Comparison of ENCODE assay signal across 2 cellular contexts in the genomic region with DNA sequence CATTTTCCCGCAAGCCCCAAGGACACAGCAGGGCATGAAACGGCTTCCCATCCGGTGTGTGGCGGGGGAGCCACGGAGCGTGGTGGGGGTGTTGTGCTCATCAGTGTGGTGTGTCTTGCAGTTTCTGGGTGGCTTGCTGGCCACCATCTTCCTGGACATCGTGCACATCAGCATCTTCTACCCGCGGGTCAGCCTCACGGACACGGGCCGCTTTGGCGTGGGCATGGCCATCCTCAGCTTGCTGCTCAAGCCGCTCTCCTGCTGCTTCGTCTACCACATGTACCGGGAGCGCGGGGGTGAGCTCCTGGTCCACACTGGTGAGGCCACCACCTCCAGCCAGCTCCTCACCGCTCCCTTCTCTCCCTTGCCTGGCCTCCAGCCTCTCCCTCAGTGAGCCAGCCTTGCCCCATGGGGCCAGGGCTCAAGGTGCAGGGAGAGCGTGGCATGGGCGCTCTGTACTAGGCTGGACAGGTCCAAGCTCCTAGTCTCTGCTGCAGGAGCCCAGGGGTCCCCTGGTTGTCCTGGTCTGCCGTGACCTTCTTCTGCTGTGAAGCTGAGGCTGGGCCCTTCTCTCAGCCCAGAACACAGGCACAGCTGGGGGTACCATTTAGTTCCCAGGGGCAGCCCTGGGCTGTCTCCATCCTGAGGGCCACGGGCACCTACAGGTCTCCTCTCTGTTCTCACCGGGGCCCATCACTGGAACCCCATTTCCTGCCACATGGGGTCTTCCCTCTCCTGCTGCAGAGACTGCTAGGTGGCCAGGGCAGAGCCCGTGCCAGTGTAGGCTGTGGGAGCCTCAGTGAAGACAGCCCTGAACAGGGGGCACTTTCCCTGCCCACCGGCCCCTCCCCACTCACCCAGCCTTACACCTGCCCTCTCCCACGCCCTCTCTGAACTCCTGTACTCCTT.
TF ChIP-seq lines count a peak whose summit lies in the region.

No MANE protein-coding gene starts in this region.

TF ChIP-seq in A549, 52 proteins besides CTCF, POLR2A, EP300 and RAD21:
- TF ChIP-seq, protein P1, sequence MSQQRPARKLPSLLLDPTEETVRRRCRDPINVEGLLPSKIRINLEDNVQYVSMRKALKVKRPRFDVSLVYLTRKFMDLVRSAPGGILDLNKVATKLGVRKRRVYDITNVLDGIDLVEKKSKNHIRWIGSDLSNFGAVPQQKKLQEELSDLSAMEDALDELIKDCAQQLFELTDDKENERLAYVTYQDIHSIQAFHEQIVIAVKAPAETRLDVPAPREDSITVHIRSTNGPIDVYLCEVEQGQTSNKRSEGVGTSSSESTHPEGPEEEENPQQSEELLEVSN (IDR thresholded peaks at IDR 0.05; ENCODE audit: borderline replicate concordance, low read depth): no peak
- TF ChIP-seq USF2 (IDR thresholded peaks at IDR 0.05): no peak
- no peak for TF ChIP-seq HEYL (CRISPR knock-in tag; IDR thresholded peaks at IDR 0.05)
- no peak for TF ChIP-seq KDM1A (IDR thresholded peaks at IDR 0.05; ENCODE audit: low read depth)
- TF ChIP-seq HOXB5 (CRISPR knock-in tag; IDR thresholded peaks at IDR 0.05): no peak
- TF ChIP-seq JUN (IDR thresholded peaks at IDR 0.05): no peak
- no peak for TF ChIP-seq CHD4 (IDR thresholded peaks at IDR 0.05; ENCODE audit: borderline replicate concordance)
- TF ChIP-seq EHMT2 (IDR thresholded peaks at IDR 0.05; ENCODE audit: low read depth): no peak
- no peak for TF ChIP-seq HMGXB4 (CRISPR knock-in tag; IDR thresholded peaks at IDR 0.05; ENCODE audit: borderline replicate concordance)
- TF ChIP-seq HOXB13 (CRISPR knock-in tag; IDR thresholded peaks at IDR 0.05; ENCODE audit: low read depth): no peak
- TF ChIP-seq ELK1 (IDR thresholded peaks at IDR 0.05; ENCODE audit: low read depth, low read length): no peak
- TF ChIP-seq RCOR1 (IDR thresholded peaks at IDR 0.05; ENCODE audit: low read depth, low read length): no peak
- no peak for TF ChIP-seq BCL3 (IDR thresholded peaks at IDR 0.05)
- TF ChIP-seq SMC3 (IDR thresholded peaks at IDR 0.05): no peak
- TF ChIP-seq RNF2 (IDR thresholded peaks at IDR 0.05; ENCODE audit: borderline replicate concordance, low read depth): no peak
- TF ChIP-seq TFCP2L1 (CRISPR knock-in tag; IDR thresholded peaks at IDR 0.05): no peak
- TF ChIP-seq MYC (IDR thresholded peaks at IDR 0.05; ENCODE audit: borderline replicate concordance, low read length): no peak
- no peak for TF ChIP-seq ZSCAN20 (CRISPR knock-in tag; IDR thresholded peaks at IDR 0.05)

TF ChIP-seq in GM23338, 12 proteins besides CTCF, POLR2A, EP300 and RAD21:
- TF ChIP-seq, protein P2, sequence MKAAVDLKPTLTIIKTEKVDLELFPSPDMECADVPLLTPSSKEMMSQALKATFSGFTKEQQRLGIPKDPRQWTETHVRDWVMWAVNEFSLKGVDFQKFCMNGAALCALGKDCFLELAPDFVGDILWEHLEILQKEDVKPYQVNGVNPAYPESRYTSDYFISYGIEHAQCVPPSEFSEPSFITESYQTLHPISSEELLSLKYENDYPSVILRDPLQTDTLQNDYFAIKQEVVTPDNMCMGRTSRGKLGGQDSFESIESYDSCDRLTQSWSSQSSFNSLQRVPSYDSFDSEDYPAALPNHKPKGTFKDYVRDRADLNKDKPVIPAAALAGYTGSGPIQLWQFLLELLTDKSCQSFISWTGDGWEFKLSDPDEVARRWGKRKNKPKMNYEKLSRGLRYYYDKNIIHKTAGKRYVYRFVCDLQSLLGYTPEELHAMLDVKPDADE (IDR thresholded peaks at IDR 0.05): no peak
- no peak for TF ChIP-seq JUNB (IDR thresholded peaks at IDR 0.05; ENCODE audit: unreplicated experiment)
- no peak for TF ChIP-seq EZH2 (IDR thresholded peaks at IDR 0.05; ENCODE audit: low read depth, unreplicated experiment)
- TF ChIP-seq ZNF462 (CRISPR knock-in tag; IDR thresholded peaks at IDR 0.05): no peak
- TF ChIP-seq EZH2phosphoT487 (IDR thresholded peaks at IDR 0.05; ENCODE audit: unreplicated experiment): no peak
- TF ChIP-seq NANOG (IDR thresholded peaks at IDR 0.05; ENCODE audit: borderline replicate concordance): no peak
